In genomic region chr2:127685410-127686110, GRCh38 we compare ENCODE assay signal across 1 cellular context.
TF ChIP-seq lines count a peak whose summit lies in the region.

No MANE protein-coding gene starts in this region.

TF ChIP-seq in K562, 482 proteins besides CTCF, POLR2A, EP300 and RAD21:
- TF ChIP-seq NFE2L1 (tag; IDR thresholded peaks at IDR 0.05; ENCODE audit: borderline replicate concordance, low read depth): no peak
- no peak for TF ChIP-seq HINFP (tag; conservative IDR thresholded peaks at IDR 0.05; ENCODE audit: low read depth)
- no peak for TF ChIP-seq ZNF655 (CRISPR knock-in tag; IDR thresholded peaks at IDR 0.05)
